ENCODE assay signal across 8 cellular contexts in the genomic region with DNA sequence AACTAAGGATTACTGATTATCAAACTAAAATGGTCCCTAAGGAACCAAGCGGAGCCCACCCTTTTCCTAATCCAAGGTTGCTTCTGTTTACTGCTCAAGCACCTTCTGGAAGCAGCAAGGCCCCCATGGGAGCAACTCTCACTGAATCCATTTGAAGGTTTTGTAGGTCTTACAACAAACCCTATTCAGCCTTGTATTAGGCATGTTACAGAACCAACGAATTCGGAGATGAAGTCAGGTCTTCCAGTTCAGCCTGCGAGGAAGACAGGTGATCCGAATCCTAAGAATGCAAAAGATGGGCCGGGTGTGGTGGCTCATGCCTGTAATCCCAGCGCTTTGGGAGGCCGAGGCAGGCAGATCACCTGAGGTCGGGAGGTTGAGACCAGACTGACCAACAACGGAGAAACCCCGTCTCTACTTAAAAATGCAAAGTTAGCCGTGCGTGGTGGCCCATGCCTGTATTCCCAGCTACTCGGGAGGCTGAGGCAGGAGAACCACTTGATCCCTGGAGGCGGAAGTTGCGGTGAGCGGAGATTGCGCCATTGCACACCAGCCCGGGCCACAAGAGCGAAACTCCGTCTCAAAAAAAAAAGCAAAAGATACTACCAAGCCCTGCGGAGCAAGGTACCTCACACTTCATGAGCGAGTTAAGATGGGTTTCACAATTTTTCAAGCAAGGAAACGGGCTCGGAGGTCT. TPM values are rescaled to one million over a fixed set of nuclear protein-coding genes. Genes with fewer than 3 reads are reported as not detected.
DNase-seq lines count a peak whose midpoint lies in the region; ATAC-seq, FAIRE-seq and TF ChIP-seq lines count a peak whose summit lies in the region.

No MANE protein-coding gene starts in this region.

- TF ChIP-seq CTCF in bronchial epithelial cell (IDR thresholded peaks at IDR 0.05; ENCODE audit: insufficient read depth, low read length, severe bottlenecking): no peak
- no peak for TF ChIP-seq CTCF in mesothelial cell of epicardium (IDR thresholded peaks at IDR 0.05; ENCODE audit: unreplicated experiment)
- no peak for TF ChIP-seq CTCF in vagina (IDR thresholded peaks at IDR 0.05)

- peak; percentile 8 for DNase-seq in activated gamma-delta T cell (lab: John Stamatoyannopoulos, UW)
- no peak for DNase-seq in activated gamma-delta T cell treated with Interleukin-2 at 50 U/mL for 16 hours
- no peak for DNase-seq in bronchial epithelial cell (ENCODE audit: low read depth)
- DNase-seq in mesothelial cell of epicardium (ENCODE audit: low spot score in 2 of 2, unreplicated experiment in 2 of 2): no peak
- no peak for DNase-seq in vagina (ENCODE audit: extremely low spot score in 2 of 2)
- no peak for DNase-seq in putamen (ENCODE audit: low spot score)
- DNase-seq in dedifferentiated amniotic fluid mesenchymal stem cell (ENCODE audit: extremely low spot score): no peak

- H3K9me3 Mint-ChIP-seq in mesothelial cell of epicardium: no peaks in the 10 kb centered on the region

- H3K36me3 ChIP-seq in bronchial epithelial cell (ENCODE audit: control insufficient read depth, insufficient read depth, low read length): no peaks in the 10 kb centered on the region
- H3K36me3 ChIP-seq in vagina: no peaks in the 10 kb centered on the region

- no peaks in the 10 kb centered on the region for H3K36me3 Mint-ChIP-seq in mesothelial cell of epicardium

- FAIRE-seq in bronchial epithelial cell (lab: Jason Lieb, UNC): no peak

- peaks cover 11% of the 10 kb centered on the region for H3K4me1 Mint-ChIP-seq in mesothelial cell of epicardium

- ATAC-seq in HG03442 (IDR thresholded peaks at IDR 0.05; ENCODE audit: unreplicated experiment): no peak

- intact Hi-C loops in vagina (cut with DNase I): loop anchor here (10.0 kb wide), 1 partner anchor 410 kb away; no protein-coding TSS in a partner anchor

- H3K27me3 ChIP-seq in bronchial epithelial cell (ENCODE audit: control insufficient read depth, insufficient read depth, low read length) (no peaks in the 10 kb centered on the region), vagina (no peaks in the 10 kb centered on the region)

- H3K27me3 Mint-ChIP-seq in mesothelial cell of epicardium (ENCODE audit: low read depth): no peaks in the 10 kb centered on the region

- H3K4me3 Mint-ChIP-seq in mesothelial cell of epicardium: peak overlapping the region; percentile 96

- TF ChIP-seq POLR2A in vagina (IDR thresholded peaks at IDR 0.05): no peak

- H3K27ac ChIP-seq in vagina: peak overlapping the region; percentile 95

- H3K4me1 ChIP-seq in vagina: peaks cover 6% of the 10 kb centered on the region

- peak overlapping the region; percentile 99 for H3K27ac Mint-ChIP-seq in mesothelial cell of epicardium

- no peaks in the 10 kb centered on the region for H3K9me3 ChIP-seq in vagina

- H3K4me3 ChIP-seq in bronchial epithelial cell (ENCODE audit: low read depth, low read length) (peak overlapping the region; percentile 82), vagina (peak overlapping the region; percentile 59 to 92)

RNA-seq across cellular contexts. Expression of a gene that starts 0.7 kb away (rescaled TPM):
- not detected in 2 replicates for total RNA-seq in bronchial epithelial cell
- total RNA-seq in mesothelial cell of epicardium: 0.16 TPM in 1 of 3 replicates, not detected in the others
- total RNA-seq in vagina: not detected

RNA-seq across cellular contexts. Expression of a gene that starts 0.9 kb away (rescaled TPM):
- total RNA-seq in bronchial epithelial cell (0.53 and 1.8 TPM in 2 replicates), mesothelial cell of epicardium (6.5 to 10.3 TPM (median 8.1 TPM) in 3 replicates), vagina (3.9 TPM)
